ENCODE assay signal across 7 cellular contexts in the genomic region with DNA sequence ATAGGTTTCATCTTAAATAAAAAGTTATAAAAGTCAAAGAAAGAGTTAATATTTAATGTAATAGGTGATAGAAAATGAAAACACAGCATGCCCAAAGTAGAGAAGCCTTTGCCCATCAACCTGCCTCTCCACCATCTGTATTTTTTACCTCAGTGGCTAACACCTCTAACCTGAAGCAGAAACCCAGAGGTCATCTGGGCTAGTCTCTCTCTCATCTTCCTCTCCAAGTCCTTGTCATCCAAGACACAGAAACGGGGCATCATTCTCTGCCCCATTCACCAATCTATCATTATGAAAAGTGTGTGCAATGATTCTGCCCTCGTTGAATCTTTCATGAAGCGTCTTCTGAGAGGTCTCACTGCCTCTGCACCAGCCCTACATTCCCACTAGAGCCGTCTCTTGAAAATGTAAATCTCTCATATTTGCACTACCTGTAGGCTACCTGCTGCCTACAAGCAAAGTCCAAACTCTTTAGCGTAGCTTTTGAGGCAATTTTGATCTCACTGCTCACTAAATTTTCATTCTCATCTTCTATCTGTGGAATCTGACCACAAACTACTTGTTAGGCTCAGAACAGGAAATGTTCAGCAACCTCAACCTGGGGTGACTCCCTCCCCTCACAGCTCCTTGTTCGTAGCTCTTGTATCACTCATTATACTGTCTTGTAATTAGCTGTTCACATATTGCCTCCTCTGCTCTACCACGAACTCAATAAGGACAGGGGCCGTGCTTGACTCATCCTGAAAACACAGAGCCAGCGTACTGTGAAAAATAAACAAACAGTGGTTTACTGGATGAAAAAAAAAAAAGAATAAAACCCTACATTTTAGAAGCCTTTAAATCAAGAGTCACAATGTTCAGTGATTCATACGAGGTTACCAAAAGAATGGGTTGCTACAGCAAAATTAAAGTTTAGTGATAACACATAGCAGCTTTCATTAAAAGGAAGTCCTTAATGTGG.
DNase-seq lines count a peak whose midpoint lies in the region; ATAC-seq and TF ChIP-seq lines count a peak whose summit lies in the region.

No MANE protein-coding gene starts in this region.

- DNase-seq in activated T-cell treated with anti-CD3 and anti-CD28 coated beads for 24 hours (ENCODE audit: low read depth) (peak; percentile 38), osteocyte (ENCODE audit: extremely low spot score, unreplicated experiment) (no peak), NCI-H2081 (lab: John Stamatoyannopoulos, UW) (no peak), globus pallidus (ENCODE audit: low spot score) (no peak), superior temporal gyrus (ENCODE audit: extremely low spot score) (no peak)

- no peaks in the 10 kb centered on the region for H3K27me3 Mint-ChIP-seq in osteocyte (ENCODE audit: unreplicated experiment)

- peak overlapping the region; percentile 6 for H3K27ac Mint-ChIP-seq in osteocyte (ENCODE audit: unreplicated experiment)

- peaks cover 43% of the 10 kb centered on the region for H3K4me1 Mint-ChIP-seq in osteocyte (ENCODE audit: unreplicated experiment)

- H3K4me3 Mint-ChIP-seq in osteocyte (ENCODE audit: unreplicated experiment), result no peak overlapping the region

- H3K36me3 Mint-ChIP-seq in osteocyte (ENCODE audit: unreplicated experiment), result no peaks in the 10 kb centered on the region

- peaks cover 5% of the 10 kb centered on the region for H3K9me3 Mint-ChIP-seq in osteocyte (ENCODE audit: unreplicated experiment)

- ATAC-seq in GM19438 (IDR thresholded peaks at IDR 0.05; ENCODE audit: low read depth, unreplicated experiment), result peak; percentile 89
- ATAC-seq in HG03280 (IDR thresholded peaks at IDR 0.05; ENCODE audit: unreplicated experiment), result peak; percentile 81

- TF ChIP-seq CTCF in osteocyte (IDR thresholded peaks at IDR 0.05), result no peak
